23 cellular contexts compared by ENCODE assay signal in the genomic region with DNA sequence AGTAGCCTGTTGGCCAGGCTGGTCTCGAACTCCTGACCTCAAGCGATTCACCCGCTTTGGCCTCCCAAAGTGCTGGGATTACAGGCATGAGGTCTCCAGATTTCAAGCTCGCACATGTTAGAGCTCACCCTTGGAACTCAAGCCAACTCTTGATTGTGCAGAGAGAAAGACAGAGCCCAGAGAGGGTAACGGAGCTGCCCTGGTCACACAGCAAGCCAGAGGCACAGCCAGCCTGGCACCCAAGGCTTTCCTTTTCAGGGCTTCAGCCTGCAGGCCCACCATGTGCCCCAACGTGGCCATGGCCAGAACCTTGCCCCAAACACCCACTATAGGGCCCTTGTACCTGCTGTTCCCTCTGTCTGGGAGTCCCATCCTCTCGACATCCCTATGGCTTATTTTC. TPM values are rescaled to one million over a fixed set of nuclear protein-coding genes. Genes with fewer than 3 reads are reported as not detected.
DNase-seq lines count a peak whose midpoint lies in the region; ATAC-seq, FAIRE-seq and TF ChIP-seq lines count a peak whose summit lies in the region.
"Had no signal": no experiment of that assay in that cellular context is flagged by ENCODE, and none has a peak within 500 bp of the region (broad histone marks: within the 10 kb centered on the region; RNA-seq: fewer than 3 reads in every experiment).

No MANE protein-coding gene starts in this region.

- H4K8ac ChIP-seq in mesenchymal stem cell (ENCODE audit: low read length) = no peak overlapping the region

- ATAC-seq in K562 = no peak
- ATAC-seq: CD8-positive, alpha-beta T cell had no signal

- no peak overlapping the region for H3K27ac ChIP-seq in K562 (ENCODE audit: extremely low read depth, low read depth, low read length)
- H3K27ac ChIP-seq in mesenchymal stem cell (ENCODE audit: low read length, poor library complexity, severe bottlenecking) = no peak overlapping the region
- no peak overlapping the region for H3K27ac ChIP-seq in CD4-positive, alpha-beta memory T cell (ENCODE audit: low read depth, low read length)
- H3K27ac ChIP-seq: BLaER1 had no signal

- no peak overlapping the region for H2AFZ ChIP-seq in K562 (ENCODE audit: low read depth, low read length)
- no peak overlapping the region for H2AFZ ChIP-seq in mesenchymal stem cell (ENCODE audit: low read depth, low read length)

- H3K4me1 ChIP-seq in K562 (replicated peaks in 1 of 2; ENCODE audit: control insufficient read depth in 2 of 2, insufficient read depth in 2 of 2, low read length in 2 of 2) (no peaks in the 10 kb centered on the region), mesenchymal stem cell (ENCODE audit: control insufficient read depth, insufficient read depth, low read depth, low read length) (no peaks in the 10 kb centered on the region)
- no peaks in the 10 kb centered on the region for H3K4me1 ChIP-seq in CD4-positive, alpha-beta memory T cell (ENCODE audit: insufficient read depth, low read length)
- H3K4me1 ChIP-seq: BE2C, Caco-2 had no signal

- in situ Hi-C loops in K562 (cut with MboI) = no loop called here

- peak overlapping the region; percentile 9 for H2BK15ac ChIP-seq in mesenchymal stem cell (ENCODE audit: low read depth, poor library complexity, severe bottlenecking)

- peaks cover 53 to 57% of the 10 kb centered on the region in 2 experiments for H3K27me3 ChIP-seq in K562 (ENCODE audit: control insufficient read depth in 2 of 2, insufficient read depth in 2 of 2, low read length in 2 of 2)
- H3K27me3 ChIP-seq in bronchial epithelial cell (ENCODE audit: control insufficient read depth, insufficient read depth, low read length) = no peaks in the 10 kb centered on the region
- peaks cover 15 to 43% of the 10 kb centered on the region in 2 experiments for H3K27me3 ChIP-seq in mesenchymal stem cell (ENCODE audit: control insufficient read depth in 1 of 2, insufficient read depth in 1 of 2, low read length in 2 of 2)
- no peaks in the 10 kb centered on the region for H3K27me3 ChIP-seq in CD4-positive, alpha-beta memory T cell (ENCODE audit: insufficient read depth, low read length)
- H3K27me3 ChIP-seq: BE2C, BLaER1 had no signal

- no TSS peak for BruUV-seq in K562 (replicated peaks; lab: Mats Ljungman, UMichigan)

- H3K9ac ChIP-seq in K562 (ENCODE audit: insufficient read depth in 1 of 2, low read depth in 2 of 2, low read length in 2 of 2) (no peak overlapping the region), mesenchymal stem cell (ENCODE audit: low read length) (no peak overlapping the region)
- H3K9ac ChIP-seq: BLaER1 had no signal

- H3K79me1 ChIP-seq in mesenchymal stem cell (replicated peaks; ENCODE audit: low read length, poor library complexity, severe bottlenecking) = no peaks in the 10 kb centered on the region

- H3K18ac ChIP-seq in mesenchymal stem cell (ENCODE audit: low read depth in 1 of 2, low read length in 2 of 2) = no peak overlapping the region

- H2AK5ac ChIP-seq in mesenchymal stem cell (ENCODE audit: low read length, severe bottlenecking) = no peak overlapping the region

- no peaks in the 10 kb centered on the region for H3K9me3 Mint-ChIP-seq in neural crest cell
- H3K9me3 Mint-ChIP-seq in CD4-positive, alpha-beta memory T cell = no peaks in the 10 kb centered on the region
- H3K9me3 Mint-ChIP-seq: CD8-positive, alpha-beta T cell had no signal

- peaks cover 12% of the 10 kb centered on the region for H3K27me3 Mint-ChIP-seq in neural crest cell (ENCODE audit: low read depth)
- peaks cover 0 to 2% of the 10 kb centered on the region in 2 donors for H3K27me3 Mint-ChIP-seq in CD4-positive, alpha-beta memory T cell

- TF ChIP-seq POLR2A in K562 (conservative IDR thresholded peaks at IDR 0.05) = no peak

- DNase-seq in K562 (ENCODE audit: extremely low read depth in 1 of 4, low spot score in 3 of 4) (no peak), bronchial epithelial cell (ENCODE audit: low read depth) (no peak), mesenchymal stem cell (no peak), neural crest cell (ENCODE audit: low read depth, low spot score) (no peak), HuH-7.5 (ENCODE audit: low spot score) (no peak), SIG-M5 (lab: John Stamatoyannopoulos, UW) (no peak)
- no peak for DNase-seq in CD4-positive, alpha-beta memory T cell
- DNase-seq: 8988T; ACHN; BE2C; C1 segment of cervical spinal cord; Caco-2; Calu3; CD4-positive, CD25-positive, alpha-beta regulatory T cell; CD8-positive, alpha-beta T cell; DMS79 treated with DMSO at 0.1 percent for 48 hours; GF-D8 had no signal

- no peaks in the 10 kb centered on the region for H3K36me3 ChIP-seq in K562 (ENCODE audit: control insufficient read depth, insufficient read depth, low read length)
- H3K36me3 ChIP-seq in bronchial epithelial cell (ENCODE audit: control insufficient read depth, insufficient read depth, low read length) = no peaks in the 10 kb centered on the region
- H3K36me3 ChIP-seq in mesenchymal stem cell (ENCODE audit: control insufficient read depth in 1 of 2, insufficient read depth in 2 of 2, low read depth in 1 of 2, low read length in 2 of 2) = no peaks in the 10 kb centered on the region
- H3K36me3 ChIP-seq in CD4-positive, alpha-beta memory T cell (ENCODE audit: insufficient read depth, low read length) = no peaks in the 10 kb centered on the region
- H3K36me3 ChIP-seq: BE2C, BLaER1 had no signal

- H4K20me1 ChIP-seq in K562 (replicated peaks; ENCODE audit: control insufficient read depth, insufficient read depth, low read length) = no peaks in the 10 kb centered on the region
- H4K20me1 ChIP-seq: BLaER1 had no signal

- no peak for TF ChIP-seq EP300 in K562 (IDR thresholded peaks at IDR 0.05; ENCODE audit: low read length)

- no peaks in the 10 kb centered on the region for H3K9me3 ChIP-seq in K562 (replicated peaks; ENCODE audit: control insufficient read depth, insufficient read depth, low read depth, low read length)
- H3K9me3 ChIP-seq in mesenchymal stem cell (ENCODE audit: control insufficient read depth, low read length) = no peaks in the 10 kb centered on the region
- H3K9me3 ChIP-seq in CD4-positive, alpha-beta memory T cell (ENCODE audit: control insufficient read depth in 1 of 2, low read length in 2 of 2) = no peaks in the 10 kb centered on the region
- H3K9me3 ChIP-seq: BE2C, BLaER1, Caco-2 had no signal

- H3K23ac ChIP-seq in mesenchymal stem cell (ENCODE audit: low read length in 2 of 2) = no peak overlapping the region

- peak overlapping the region; percentile 83 for H3K27ac Mint-ChIP-seq in neural crest cell (ENCODE audit: unreplicated experiment)
- H3K27ac Mint-ChIP-seq in CD4-positive, alpha-beta memory T cell = no peak overlapping the region
- H3K27ac Mint-ChIP-seq: CD14-positive monocyte; CD4-positive, CD25-positive, alpha-beta regulatory T cell; CD8-positive, alpha-beta T cell had no signal

- TF ChIP-seq CTCF in K562 (IDR thresholded peaks at IDR 0.05 in 2 of 3, conservative IDR thresholded peaks at IDR 0.05 in 1 of 3; ENCODE audit: insufficient read depth in 2 of 3, low read depth in 1 of 3, low read length in 3 of 3) (no peak), bronchial epithelial cell (IDR thresholded peaks at IDR 0.05; ENCODE audit: insufficient read depth, low read length, severe bottlenecking) (no peak), neural crest cell (conservative IDR thresholded peaks at IDR 0.05) (no peak)

- intact Hi-C loops in K562 (cut with micrococcal nuclease) = no loop called here
- intact Hi-C loops in CD4-positive, alpha-beta memory T cell (cut with micrococcal nuclease) = no loop called here

- no peaks in the 10 kb centered on the region for H3K9me1 ChIP-seq in K562 (ENCODE audit: control insufficient read depth, insufficient read depth, low read length)

- no peaks in the 10 kb centered on the region for H3K36me3 Mint-ChIP-seq in neural crest cell (ENCODE audit: low read depth)
- H3K36me3 Mint-ChIP-seq in CD4-positive, alpha-beta memory T cell = no peaks in the 10 kb centered on the region
- H3K36me3 Mint-ChIP-seq: CD14-positive monocyte; CD4-positive, CD25-positive, alpha-beta regulatory T cell; CD8-positive, alpha-beta T cell had no signal

- H3K4me3 Mint-ChIP-seq in neural crest cell = no peak overlapping the region
- H3K4me3 Mint-ChIP-seq in CD4-positive, alpha-beta memory T cell = no peak overlapping the region
- H3K4me3 Mint-ChIP-seq: CD14-positive monocyte; CD4-positive, CD25-positive, alpha-beta regulatory T cell; CD8-positive, alpha-beta T cell had no signal

- no peak overlapping the region for H2BK12ac ChIP-seq in mesenchymal stem cell (ENCODE audit: low read length in 2 of 2)

- H3K4me3 ChIP-seq in K562 = no peak overlapping the region
- no peak overlapping the region for H3K4me3 ChIP-seq in bronchial epithelial cell (ENCODE audit: low read depth, low read length)
- no peak overlapping the region for H3K4me3 ChIP-seq in mesenchymal stem cell (ENCODE audit: insufficient read depth in 1 of 2, low read depth in 1 of 2, low read length in 2 of 2)
- H3K4me3 ChIP-seq in CD4-positive, alpha-beta memory T cell (ENCODE audit: low read length in 2 of 2) = no peak overlapping the region
- H3K4me3 ChIP-seq: BLaER1 had no signal

- POLR2A ChIA-PET in K562 (lab: Yijun Ruan, JAX) = no interaction called here
- POLR2A ChIA-PET in CD4-positive, alpha-beta memory T cell (lab: Charles Lee; ENCODE audit: partially characterized antibody) = no interaction called here

- TF ChIP-seq RAD21 in K562 (CRISPR knock-in tag; conservative IDR thresholded peaks at IDR 0.05 in 1 of 2, IDR thresholded peaks at IDR 0.05 in 1 of 2) = no peak

- WGBS in K562 (ENCODE audit: insufficient coverage, low coverage, missing lambda C conversion rate) = 5% methylated on average over 7 of the region's 7 CpGs
- WGBS in mesenchymal stem cell = 80% methylated on average over 7 of the region's 7 CpGs

- no peak overlapping the region for H4K91ac ChIP-seq in mesenchymal stem cell (ENCODE audit: low read length)

- H3K4ac ChIP-seq in mesenchymal stem cell (ENCODE audit: low read depth in 1 of 2, low read length in 2 of 2) = no peak overlapping the region

- H3K4me2 ChIP-seq in K562 (ENCODE audit: insufficient read depth, low read length) (no peak overlapping the region), mesenchymal stem cell (ENCODE audit: low read length, poor library complexity, severe bottlenecking) (no peak overlapping the region)
- H3K4me2 ChIP-seq: BLaER1 had no signal

- H3K14ac ChIP-seq in mesenchymal stem cell (ENCODE audit: low read length in 2 of 2) = peak overlapping the region in 1 of 2 experiments; percentile 1

- FAIRE-seq in K562 (lab: Jason Lieb, UNC) (no peak), bronchial epithelial cell (lab: Jason Lieb, UNC) (peak; percentile 23)
- FAIRE-seq: A204.1, D721Med, G401.6, GM12891 had no signal

- no peaks in the 10 kb centered on the region for H3K79me2 ChIP-seq in K562 (ENCODE audit: control insufficient read depth, insufficient read depth, low read length)

- no peaks in the 10 kb centered on the region for H3K4me1 Mint-ChIP-seq in neural crest cell
- no peaks in the 10 kb centered on the region for H3K4me1 Mint-ChIP-seq in CD4-positive, alpha-beta memory T cell
- H3K4me1 Mint-ChIP-seq: CD4-positive, CD25-positive, alpha-beta regulatory T cell had no signal

- CTCF ChIA-PET in K562 (lab: Yijun Ruan, JAX; ENCODE audit: low intra/inter-chr PET ratio) = no interaction called here
- CTCF ChIA-PET in CD4-positive, alpha-beta memory T cell (lab: Charles Lee; ENCODE audit: partially characterized antibody) = interaction anchor here (0.6 kb wide), 1 partner anchor 18 kb away, joined by 3 read pairs; no protein-coding TSS in a partner anchor

- no peak overlapping the region for H2BK120ac ChIP-seq in mesenchymal stem cell (ENCODE audit: low read depth, low read length)

- H2BK5ac ChIP-seq in mesenchymal stem cell (ENCODE audit: low read depth, low read length, poor library complexity, severe bottlenecking) = no peak overlapping the region

RNA-seq across cellular contexts. Expression of a gene that starts 49.1 kb away (rescaled TPM):
- 271 and 342 TPM in 2 replicates for total RNA-seq in K562 (2011; cell fraction: chromatin; rRNA removed; ENCODE audit: low replicate concordance)
- 121 and 144 TPM in 2 replicates for total RNA-seq in K562 (2011; cell fraction: nucleolus; rRNA removed)
- 169 and 178 TPM in 2 replicates for total RNA-seq in K562 (2011; cell fraction: nucleoplasm; rRNA removed)
- 25.2 and 34.2 TPM in 2 replicates for total RNA-seq in K562 (2014; rRNA removed)
- total RNA-seq in K562 (2014; rRNA removed; fragmentation: Illumina TruSeq; extraction: Trizol) = 33.0 and 41.3 TPM in 2 replicates
- total RNA-seq in K562 (2015; rRNA removed; fragmentation: Illumina TruSeq; extraction: Trizol) = 25.2 and 26.2 TPM in 2 replicates
- total RNA-seq in K562 (2021) = 52.9 and 55.3 TPM in 2 replicates
- 9.6 and 13.0 TPM in 2 replicates for polyA plus RNA-seq in K562 (2011; rRNA removed)
- 9.5 and 20.1 TPM in 2 replicates for polyA plus RNA-seq in K562 (2011; cell fraction: cytosol; rRNA removed)
- polyA plus RNA-seq in K562 (2011; cell fraction: nucleus; rRNA removed) = 8.9 and 14.8 TPM in 2 replicates
- 27.5 and 61.2 TPM in 2 replicates for polyA plus RNA-seq in K562 (2012)
- polyA plus RNA-seq in K562 (2014; fragmentation: Illumina TruSeq; extraction: Trizol) = 31.9 and 32.2 TPM in 2 replicates
- 1 to 10 TPM; 3.6 to 6.7 TPM for polyA plus RNA-seq in K562 (2014; fragmentation: Nextera tagmentation; extraction: Ambion mirVana)
- 21.4 and 24.7 TPM in 2 replicates for polyA plus RNA-seq in K562 (2014; rRNA removed)
- polyA minus RNA-seq in K562 (2011; rRNA and poly(A)+ RNA removed) = 33.4 and 37.2 TPM in 2 replicates
- 13.4 and 20.4 TPM in 2 replicates for polyA minus RNA-seq in K562 (2011; cell fraction: cytosol; rRNA and poly(A)+ RNA removed)
- 30.6 and 60.0 TPM in 2 replicates for polyA minus RNA-seq in K562 (2011; cell fraction: nucleus; rRNA and poly(A)+ RNA removed)
- 39.0 and 40.5 TPM in 2 replicates for total RNA-seq in bronchial epithelial cell
- polyA plus RNA-seq in mesenchymal stem cell (2013, experiment 1 of 2) = 62.6 TPM
- 60.3 TPM for polyA plus RNA-seq in mesenchymal stem cell (2013, experiment 2 of 2)
- total RNA-seq in neural crest cell = 56.0 and 60.0 TPM in 2 replicates
- total RNA-seq in CD4-positive, alpha-beta memory T cell = 10 to 100 TPM; 46.1 to 47.6 TPM
- 10 to 100 TPM in 1 of 2 donors, 1 to 10 TPM in 1; 2.1 to 26.2 TPM for polyA plus RNA-seq in CD4-positive, alpha-beta memory T cell
